ENCODE assay signal across 8 cellular contexts in the genomic region with DNA sequence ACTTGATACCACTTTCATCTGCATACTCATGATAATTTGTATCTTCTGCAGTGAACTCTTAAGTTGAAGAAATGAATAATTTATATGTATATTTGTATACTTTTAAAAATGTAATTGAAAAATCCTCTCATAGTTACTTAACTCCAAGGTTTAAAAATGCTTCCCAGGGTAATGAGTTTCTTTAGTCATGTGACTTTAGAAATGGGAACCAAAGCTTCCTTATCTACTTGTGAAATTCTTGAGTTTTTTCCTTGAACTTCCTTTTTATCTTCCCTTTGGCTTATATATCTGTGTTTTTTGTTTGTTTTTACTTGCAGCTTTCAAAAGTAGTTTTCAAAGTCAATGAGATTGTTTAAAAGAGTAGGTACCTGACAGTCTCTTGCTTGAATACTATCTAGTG. TPM values are rescaled to one million over a fixed set of nuclear protein-coding genes. Genes with fewer than 3 reads are reported as not detected.
DNase-seq lines count a peak whose midpoint lies in the region; ATAC-seq and TF ChIP-seq lines count a peak whose summit lies in the region.

No MANE protein-coding gene starts in this region.

- TF ChIP-seq CTCF in right atrium auricular region (IDR thresholded peaks at IDR 0.05) (no peak), vagina (IDR thresholded peaks at IDR 0.05) (no peak)

- H3K27ac ChIP-seq in right atrium auricular region (peak overlapping the region; percentile 99 to 100), angular gyrus (ENCODE audit: low read depth, low read length) (peak overlapping the region; percentile 24), mesodermal cell (ENCODE audit: low read depth, low read length, severe bottlenecking) (no peak overlapping the region), vagina (peak overlapping the region; percentile 97)

- H3K36me3 ChIP-seq in right atrium auricular region (peaks cover 13% of the 10 kb centered on the region), mesodermal cell (ENCODE audit: control insufficient read depth, insufficient read depth, low read length) (peaks cover 10% of the 10 kb centered on the region), vagina (no peaks in the 10 kb centered on the region)

- peak overlapping the region; percentile 79 to 96 for H3K4me3 ChIP-seq in right atrium auricular region
- peak overlapping the region; percentile 54 for H3K4me3 ChIP-seq in mesodermal cell (ENCODE audit: extremely low read depth, insufficient read depth, low read length, poor library complexity, severe bottlenecking)
- H3K4me3 ChIP-seq in vagina, result peak overlapping the region; percentile 69 to 88

- H3K27me3 ChIP-seq in right atrium auricular region (no peaks in the 10 kb centered on the region), vagina (no peaks in the 10 kb centered on the region)

- DNase-seq in right atrium auricular region (ENCODE audit: low spot score) (no peak), left cardiac atrium (no peak), vagina (ENCODE audit: extremely low spot score in 2 of 2) (no peak), HEK293T (ENCODE audit: extremely low spot score) (no peak), NOMO-1 treated with dmso at 0.1 percent for 144 hours (lab: John Stamatoyannopoulos, UW; ENCODE audit: unreplicated experiment) (no peak), cerebellar cortex (ENCODE audit: low spot score) (no peak)

- H3K4me1 ChIP-seq in right atrium auricular region (peaks cover 0 to 58% of the 10 kb centered on the region in 2 donors), mesodermal cell (ENCODE audit: control insufficient read depth, insufficient read depth, low read length, poor library complexity, severe bottlenecking) (peaks cover 25% of the 10 kb centered on the region), vagina (peaks cover 66% of the 10 kb centered on the region)

- no peak for TF ChIP-seq POLR2A in vagina (IDR thresholded peaks at IDR 0.05)

- intact Hi-C loops in left cardiac atrium (cut with DNase I) (no loop called here), vagina (cut with DNase I) (no loop called here)

- POLR2A ChIA-PET in HEK293T (lab: Yijun Ruan, JAX), result interaction anchor here (1.5 kb wide), 1 partner anchor 231 kb away, joined by 4 read pairs; the partner anchor contains the start of genes NIF3L1 and PPIL3

- H3K9me3 ChIP-seq in right atrium auricular region (no peaks in the 10 kb centered on the region), mesodermal cell (ENCODE audit: control insufficient read depth, low read length) (peaks cover 3% of the 10 kb centered on the region), vagina (no peaks in the 10 kb centered on the region)

- CTCF ChIA-PET in HEK293T (lab: Yijun Ruan, JAX), result no interaction called here

- ATAC-seq in left cardiac atrium, result no peak

TF ChIP-seq in HEK293T, 16 proteins besides CTCF, POLR2A, EP300 and RAD21:
- no peak for TF ChIP-seq SP1 (IDR thresholded peaks at IDR 0.05)
- TF ChIP-seq ELF4 (IDR thresholded peaks at IDR 0.05), result no peak
- TF ChIP-seq ARNT (IDR thresholded peaks at IDR 0.05), result no peak
- TF ChIP-seq ZNF384 (IDR thresholded peaks at IDR 0.05), result no peak
- no peak for TF ChIP-seq L3MBTL2 (conservative IDR thresholded peaks at IDR 0.05)
- TF ChIP-seq NFRKB (IDR thresholded peaks at IDR 0.05), result no peak
- TF ChIP-seq CTBP1 (IDR thresholded peaks at IDR 0.05; ENCODE audit: borderline replicate concordance), result no peak
- TF ChIP-seq FOXA1 (IDR thresholded peaks at IDR 0.05), result no peak
- no peak for TF ChIP-seq TARDBP (IDR thresholded peaks at IDR 0.05)
- TF ChIP-seq SUZ12 (IDR thresholded peaks at IDR 0.05), result no peak
- TF ChIP-seq BHLHE40 (IDR thresholded peaks at IDR 0.05; ENCODE audit: borderline replicate concordance), result no peak
TF ChIP-seq in HEK293T: peak in this region for 0.

RNA-seq across cellular contexts. Expression of gene CFLAR, which starts 4.5 kb away (rescaled TPM):
- total RNA-seq in right atrium auricular region, result 100 to 1,000 TPM; 154 to 179 TPM
- total RNA-seq in left cardiac atrium, result 100 to 1,000 TPM; 195 to 255 TPM
- polyA plus RNA-seq in mesodermal cell (2013, experiment 1 of 2), result 58.5 TPM
- 42.6 TPM for polyA plus RNA-seq in mesodermal cell (2013, experiment 2 of 2)
- 144 TPM for total RNA-seq in vagina

RNA-seq across cellular contexts. Expression of gene NDUFB3, which starts 48.7 kb away (rescaled TPM):
- total RNA-seq in right atrium auricular region (100 to 1,000 TPM; 152 to 238 TPM), left cardiac atrium (100 to 1,000 TPM; 325 to 342 TPM), vagina (38.8 TPM)
- 118 TPM for polyA plus RNA-seq in mesodermal cell (2013, experiment 1 of 2)
- 130 TPM for polyA plus RNA-seq in mesodermal cell (2013, experiment 2 of 2)

RNA-seq across cellular contexts. Expression of gene HYCC2, which starts 49.0 kb away (rescaled TPM):
- 1 to 10 TPM; 4.0 to 4.8 TPM for total RNA-seq in right atrium auricular region
- 10 to 100 TPM; 15.2 to 17.9 TPM for total RNA-seq in left cardiac atrium
- 8.4 TPM for polyA plus RNA-seq in mesodermal cell (2013, experiment 1 of 2)
- 7.6 TPM for polyA plus RNA-seq in mesodermal cell (2013, experiment 2 of 2)
- total RNA-seq in vagina, result 14.7 TPM
